In genomic region chr5:35478856-35479682, GRCh38 we compare ENCODE assay signal across 8 cellular contexts.
DNase-seq lines count a peak whose midpoint lies in the region; ATAC-seq, FAIRE-seq and TF ChIP-seq lines count a peak whose summit lies in the region.

No MANE protein-coding gene starts in this region.

- 79 to 87% methylated on average over 2 to 3 of the region's 5 CpGs for WGBS in mesodermal cell (ENCODE audit: insufficient coverage in 2 of 2), 2 experiments

- H3K27me3 ChIP-seq in bronchial epithelial cell (ENCODE audit: control insufficient read depth, insufficient read depth, low read length) = no peaks in the 10 kb centered on the region

- H3K4me3 ChIP-seq in bronchial epithelial cell (ENCODE audit: low read depth, low read length) (peak overlapping the region; percentile 17), mesodermal cell (ENCODE audit: extremely low read depth, insufficient read depth, low read length, poor library complexity, severe bottlenecking) (no peak overlapping the region)

- peaks cover 6% of the 10 kb centered on the region for H3K4me1 ChIP-seq in mesodermal cell (ENCODE audit: control insufficient read depth, insufficient read depth, low read length, poor library complexity, severe bottlenecking)

- FAIRE-seq in bronchial epithelial cell (lab: Jason Lieb, UNC) = no peak

- no peaks in the 10 kb centered on the region for H3K36me3 ChIP-seq in bronchial epithelial cell (ENCODE audit: control insufficient read depth, insufficient read depth, low read length)
- no peaks in the 10 kb centered on the region for H3K36me3 ChIP-seq in mesodermal cell (ENCODE audit: control insufficient read depth, insufficient read depth, low read length)

- no peak for TF ChIP-seq CTCF in bronchial epithelial cell (IDR thresholded peaks at IDR 0.05; ENCODE audit: insufficient read depth, low read length, severe bottlenecking)

- no peaks in the 10 kb centered on the region for H3K9me3 ChIP-seq in mesodermal cell (ENCODE audit: control insufficient read depth, low read length)

- peak; percentile 63 for ATAC-seq in GM21390 (IDR thresholded peaks at IDR 0.05; ENCODE audit: unreplicated experiment)
- no peak for ATAC-seq in HG02571 (IDR thresholded peaks at IDR 0.05; ENCODE audit: unreplicated experiment)

- peak overlapping the region; percentile 59 for H3K27ac ChIP-seq in mesodermal cell (ENCODE audit: low read depth, low read length, severe bottlenecking)

- DNase-seq in AG08395 (ENCODE audit: low spot score) = peak; percentile 60
- DNase-seq in NCI-H226 = peak; percentile 8
- DNase-seq in bronchial epithelial cell (ENCODE audit: low read depth) = peak; percentile 54
- no peak for DNase-seq in SKM-1 treated with dmso at 0.1 percent for 144 hours (lab: John Stamatoyannopoulos, UW; ENCODE audit: unreplicated experiment)
- DNase-seq in activated effector memory CD4-positive, alpha-beta T cell treated with Interleukin-2 at 50 U/mL for 16 hours = no peak

Comparison
In these comparisons a context has a peak if more than half of its experiments do, and no peak if none do; other contexts are left out.
1. DNase-seq: peak in AG08395 (single experiment), NCI-H226 (single experiment) and bronchial epithelial cell (single experiment); none in SKM-1 treated with dmso at 0.1 percent for 144 hours (single experiment) and activated effector memory CD4-positive, alpha-beta T cell treated with Interleukin-2 at 50 U/mL for 16 hours (single experiment).